22 cellular contexts compared by ENCODE assay signal in the genomic region with DNA sequence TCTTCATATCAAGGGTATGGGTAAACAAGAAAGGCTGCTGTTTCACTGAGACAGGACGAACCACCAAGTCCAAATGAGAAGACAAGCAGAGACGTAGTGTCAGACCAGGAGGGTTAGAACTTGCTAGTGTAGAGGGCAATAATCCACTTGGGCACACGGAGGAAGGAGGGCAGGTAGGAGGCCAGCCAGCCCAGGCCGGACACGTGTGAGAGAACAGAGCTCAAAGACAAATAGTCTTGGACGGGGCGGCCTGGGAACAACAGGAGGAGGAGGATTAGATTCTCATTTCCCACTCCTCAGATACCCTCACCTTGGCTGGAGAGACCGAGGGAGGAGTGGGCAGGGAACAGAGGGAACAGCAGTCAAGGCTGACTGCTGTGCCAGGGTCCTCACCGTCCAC.
"Had no signal": no experiment of that assay in that cellular context is flagged by ENCODE, and none has a peak within 500 bp of the region (broad histone marks: within the 10 kb centered on the region; RNA-seq: fewer than 3 reads in every experiment).

No MANE protein-coding gene starts in this region.

- H3K27ac ChIP-seq: adrenal gland, Peyer's patch, VCaP had no signal

- H3K27ac Mint-ChIP-seq: activated CD4-positive, alpha-beta memory T cell treated with anti-CD3 and anti-CD28 coated beads for 36 hours; activated CD4-positive, alpha-beta T cell treated with anti-CD3 and anti-CD28 coated beads, Interleukin-2, amount 10 ng/mL, durations not matched to agents 7 days and 5 days; activated naive CD4-positive, alpha-beta T cell treated with anti-CD3 and anti-CD28 coated beads, Interleukin-2, amount 10 ng/mL, durations not matched to agents 7 days and 5 days; activated naive CD8-positive, alpha-beta T cell treated with anti-CD3 and anti-CD28 coated beads, Interleukin-2, amount 10 ng/mL, durations not matched to agents 7 days and 5 days; activated T-helper 17 cell treated with anti-CD3 and anti-CD28 coated beads, Interleukin-2, amount 50 U/mL, for 72 hours had no signal

- H3K27me3 Mint-ChIP-seq: activated naive CD4-positive, alpha-beta T cell treated with anti-CD3 and anti-CD28 coated beads, Interleukin-2, amount 10 ng/mL, durations not matched to agents 7 days and 5 days; activated T-helper 17 cell treated with anti-CD3 and anti-CD28 coated beads, Interleukin-2, amount 50 U/mL, for 72 hours had no signal

- DNase-seq: activated CD4-positive, alpha-beta memory T cell treated with anti-CD3 and anti-CD28 coated beads for 36 hours; activated CD4-positive, alpha-beta T cell treated with anti-CD3 and anti-CD28 coated beads, Interleukin-2, amount 10 ng/mL, durations not matched to agents 7 days and 5 days; activated CD4-positive, CD25-positive, alpha-beta regulatory T cell; activated gamma-delta T cell; activated naive CD4-positive, alpha-beta T cell treated with anti-CD3 and anti-CD28 coated beads, Interleukin-2, amount 10 ng/mL, durations not matched to agents 7 days and 5 days; activated naive CD8-positive, alpha-beta T cell treated with anti-CD3 and anti-CD28 coated beads, Interleukin-2, amount 10 ng/mL, durations not matched to agents 7 days and 5 days; activated T-cell treated with anti-CD3 and anti-CD28 coated beads for 4 hours; activated T-cell treated with anti-CD3 and anti-CD28 coated beads, Interleukin-2, amount 50 U/mL, for 48 hours; adrenal gland; anterior cingulate cortex; central memory CD4-positive, alpha-beta T cell; MM.1S; NCI-H1105; NCI-H1436 treated with DMSO at 0.1 percent for 48 hours; NCI-H187; NCI-H2081; NCI-H446; NCI-H524; Peyer's patch; SHP77 treated with DMSO at 0.1 percent for 48 hours had no signal

- H3K4me3 Mint-ChIP-seq: activated CD4-positive, alpha-beta memory T cell treated with anti-CD3 and anti-CD28 coated beads for 36 hours; activated CD4-positive, alpha-beta T cell treated with anti-CD3 and anti-CD28 coated beads, Interleukin-2, amount 10 ng/mL, durations not matched to agents 7 days and 5 days; activated naive CD4-positive, alpha-beta T cell treated with anti-CD3 and anti-CD28 coated beads, Interleukin-2, amount 10 ng/mL, durations not matched to agents 7 days and 5 days; activated naive CD8-positive, alpha-beta T cell treated with anti-CD3 and anti-CD28 coated beads, Interleukin-2, amount 10 ng/mL, durations not matched to agents 7 days and 5 days had no signal

- H3K27me3 ChIP-seq: adrenal gland, Peyer's patch had no signal

- H3K9me3 Mint-ChIP-seq: activated CD4-positive, alpha-beta memory T cell treated with anti-CD3 and anti-CD28 coated beads for 36 hours; activated CD4-positive, alpha-beta T cell treated with anti-CD3 and anti-CD28 coated beads, Interleukin-2, amount 10 ng/mL, durations not matched to agents 7 days and 5 days; activated naive CD4-positive, alpha-beta T cell treated with anti-CD3 and anti-CD28 coated beads, Interleukin-2, amount 10 ng/mL, durations not matched to agents 7 days and 5 days; activated naive CD8-positive, alpha-beta T cell treated with anti-CD3 and anti-CD28 coated beads, Interleukin-2, amount 10 ng/mL, durations not matched to agents 7 days and 5 days; activated T-helper 17 cell treated with anti-CD3 and anti-CD28 coated beads, Interleukin-2, amount 50 U/mL, for 72 hours had no signal

- ATAC-seq: activated T-helper 17 cell treated with anti-CD3 and anti-CD28 coated beads, Interleukin-2, amount 50 U/mL, for 72 hours had no signal

- H3K4me3 ChIP-seq: adrenal gland, Peyer's patch had no signal

- H3K4me1 ChIP-seq: adrenal gland, Peyer's patch had no signal

- H3K9me3 ChIP-seq: adrenal gland, Peyer's patch had no signal
